Comparison of ENCODE assay signal across 8 cellular contexts in genomic region chr12:64609543-64610091, GRCh38. TPM values are rescaled to one million over a fixed set of nuclear protein-coding genes. Genes with fewer than 3 reads are reported as not detected.
DNase-seq lines count a peak whose midpoint lies in the region; ATAC-seq and TF ChIP-seq lines count a peak whose summit lies in the region.

No MANE protein-coding gene starts in this region.

- peak overlapping the region; percentile 89 for H2AFZ ChIP-seq in Loucy (ENCODE audit: low read length)

- H3K79me2 ChIP-seq in Loucy (ENCODE audit: insufficient read depth, low read length) = peaks cover 42% of the 10 kb centered on the region

- no peak for ATAC-seq in GM21526 (IDR thresholded peaks at IDR 0.05; ENCODE audit: low FRiP score, unreplicated experiment)

- H3K36me3 ChIP-seq in Loucy (ENCODE audit: insufficient read depth, low read length) (no peaks in the 10 kb centered on the region), ascending aorta (peaks cover 0 to 4% of the 10 kb centered on the region in 2 donors), testis (ENCODE audit: low read depth, missing control alignments) (no peaks in the 10 kb centered on the region)

- TF ChIP-seq POLR2A in testis (IDR thresholded peaks at IDR 0.05) = no peak

- intact Hi-C loops in ascending aorta (cut with DNase I) (loop anchor here (1.0 to 10.0 kb wide), 5 partner anchors 60 to 155 kb away; partner anchors contain the start of genes GNS and TBK1), testis (cut with DNase I; ENCODE audit: low total_unique reads) (no loop called here)

- no peaks in the 10 kb centered on the region for H3K9me2 ChIP-seq in Loucy (replicated peaks; ENCODE audit: low read depth, low read length)

- WGBS in testis, 2 donors = 1% methylated on average over 15 of the region's 15 CpGs

- peak overlapping the region; percentile 81 for H3K9ac ChIP-seq in Loucy (ENCODE audit: low read depth, low read length, poor library complexity, severe bottlenecking)

- peak overlapping the region; percentile 95 for H3K4me2 ChIP-seq in Loucy (ENCODE audit: low read depth, low read length, poor library complexity, severe bottlenecking)

- DNase-seq in DMS 273 (lab: John Stamatoyannopoulos, UW; ENCODE audit: unreplicated experiment) (peak; percentile 38), DMS 273 treated with DMSO at 0.1 percent for 48 hours (lab: John Stamatoyannopoulos, UW) (no peak), ascending aorta (ENCODE audit: low spot score in 2 of 2) (no peak), testis (no peak), NCI-H1930 (lab: John Stamatoyannopoulos, UW) (no peak)

- H3K27me3 ChIP-seq in Loucy (ENCODE audit: insufficient read depth, low read length, poor library complexity, severe bottlenecking) = no peaks in the 10 kb centered on the region
- H3K27me3 ChIP-seq in ascending aorta = no peaks in the 10 kb centered on the region
- no peaks in the 10 kb centered on the region for H3K27me3 ChIP-seq in layer of hippocampus (ENCODE audit: control insufficient read depth, insufficient read depth, low read length)
- no peaks in the 10 kb centered on the region for H3K27me3 ChIP-seq in testis

- TF ChIP-seq CTCF in Loucy (conservative IDR thresholded peaks at IDR 0.05; ENCODE audit: low read length) (no peak), ascending aorta (IDR thresholded peaks at IDR 0.05) (no peak), testis (IDR thresholded peaks at IDR 0.05) (no peak)

- H3K4me3 ChIP-seq in Loucy (ENCODE audit: low read length, poor library complexity, severe bottlenecking) = peak overlapping the region; percentile 77
- peak overlapping the region; percentile 91 to 94 for H3K4me3 ChIP-seq in ascending aorta
- peak overlapping the region; percentile 81 to 84 for H3K4me3 ChIP-seq in testis

- H3K4me1 ChIP-seq in Loucy (ENCODE audit: insufficient read depth, low read length, poor library complexity, severe bottlenecking) = peaks cover 33% of the 10 kb centered on the region
- H3K4me1 ChIP-seq in ascending aorta = peaks cover 2 to 10% of the 10 kb centered on the region in 2 donors
- peaks cover 4% of the 10 kb centered on the region for H3K4me1 ChIP-seq in testis

- H3F3A ChIP-seq in Loucy (ENCODE audit: low read depth) = no peaks in the 10 kb centered on the region

- peaks cover 7% of the 10 kb centered on the region for H4K20me1 ChIP-seq in Loucy (ENCODE audit: insufficient read depth, low read length, poor library complexity, severe bottlenecking)

- no peaks in the 10 kb centered on the region for H3K9me3 ChIP-seq in Loucy (ENCODE audit: insufficient read depth, low read depth, low read length)
- no peaks in the 10 kb centered on the region for H3K9me3 ChIP-seq in ascending aorta
- no peaks in the 10 kb centered on the region for H3K9me3 ChIP-seq in testis

- H3K27ac ChIP-seq in ascending aorta (peak overlapping the region; percentile 93 to 95), layer of hippocampus (ENCODE audit: low read depth, low read length) (peak overlapping the region; percentile 66), testis (peak overlapping the region; percentile 47 to 88)

RNA-seq across cellular contexts. Expression of gene RASSF3, which starts 0.7 kb away (rescaled TPM):
- 79.6 TPM for total RNA-seq in ascending aorta
- 10 to 100 TPM; 20.3 to 26.4 TPM for total RNA-seq in testis
- 27.5 TPM for polyA plus RNA-seq in testis (ENCODE audit: insufficient read depth, low read depth, low replicate concordance)
